In genomic region chr9:126499005-126499910, GRCh38 we compare ENCODE assay signal across 1 cellular context.
A peak's percentile ranks its signal among the peaks of the same experiment; 100 is the strongest.
TF ChIP-seq lines count a peak whose summit lies in the region.

No MANE protein-coding gene starts in this region.

TF ChIP-seq in HepG2, 621 proteins besides CTCF, POLR2A, EP300 and RAD21 (continued from another document):
- TF ChIP-seq MTA1 (CRISPR knock-in tag; IDR thresholded peaks at IDR 0.05; ENCODE audit: borderline replicate concordance) (0 out of 2 replicates have a peak, but pooled peaks have one; percentile 32), LBX2 (CRISPR knock-in tag; IDR thresholded peaks at IDR 0.05; ENCODE audit: borderline replicate concordance) (no peak)
